Comparison of ENCODE assay signal across 2 cellular contexts in genomic region chr13:26602783-26603182, GRCh38.
TF ChIP-seq lines count a peak whose summit lies in the region.

No MANE protein-coding gene starts in this region.

TF ChIP-seq in A549, 52 proteins besides CTCF, POLR2A, EP300 and RAD21:
- TF ChIP-seq MAFK (IDR thresholded peaks at IDR 0.05; ENCODE audit: partially characterized antibody), result peak; percentile 34
- no peak for TF ChIP-seq HES2 (IDR thresholded peaks at IDR 0.05)

TF ChIP-seq in IMR-90, 13 proteins besides CTCF, POLR2A, EP300 and RAD21:
- TF ChIP-seq MAFK (IDR thresholded peaks at IDR 0.05; ENCODE audit: low read depth, low read length) (peak; percentile 74), MAZ (IDR thresholded peaks at IDR 0.05; ENCODE audit: borderline replicate concordance, low read depth, low read length) (no peak), MXI1 (IDR thresholded peaks at IDR 0.05; ENCODE audit: borderline replicate concordance, low read depth, low read length) (no peak), SMC3 (IDR thresholded peaks at IDR 0.05; ENCODE audit: low read depth, low read length) (no peak), USF2 (IDR thresholded peaks at IDR 0.05; ENCODE audit: low read depth, low read length) (no peak), FOS (IDR thresholded peaks at IDR 0.05; ENCODE audit: low read depth, low read length) (no peak), RFX5 (IDR thresholded peaks at IDR 0.05; ENCODE audit: low read depth, low read length) (no peak)
TF ChIP-seq in IMR-90: peak in this region for 1.
